In the genomic region with DNA sequence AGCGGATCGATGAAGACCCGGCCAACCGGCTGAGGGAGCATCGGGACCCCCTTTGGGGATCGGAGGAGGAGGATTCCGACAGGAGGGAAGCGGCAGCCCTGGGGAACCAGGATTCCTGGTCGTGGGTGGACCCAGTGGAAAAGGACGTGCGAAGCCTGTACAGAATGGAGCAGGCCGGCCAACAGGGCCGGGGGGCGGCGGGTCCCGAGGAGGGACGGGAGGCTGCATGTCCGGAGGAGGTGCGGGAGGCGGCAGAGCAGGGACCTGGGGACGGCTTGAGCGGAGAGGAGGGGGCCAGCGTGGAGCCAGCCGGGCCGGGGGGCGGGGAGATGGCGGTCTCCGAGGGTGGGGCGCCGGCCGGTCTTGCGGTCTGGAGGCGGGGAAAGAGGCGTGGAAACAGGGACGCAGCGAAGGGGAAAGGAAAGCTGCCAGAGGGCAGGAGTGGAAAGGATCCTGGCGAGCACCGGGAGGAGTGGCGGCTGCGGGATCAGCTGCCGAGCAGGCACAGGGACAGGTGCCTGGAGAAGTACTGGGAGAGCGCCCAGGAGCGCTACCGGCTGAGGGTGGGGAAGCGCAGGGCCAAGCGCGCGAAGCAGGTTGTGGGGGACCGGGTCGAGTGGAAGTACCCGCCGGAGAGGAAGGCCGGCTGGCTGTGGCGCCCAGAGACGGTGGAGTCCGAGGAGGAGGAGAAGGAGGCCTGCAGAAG, we compare ENCODE assay signal across 1 cellular context.
A peak's percentile ranks its signal among the peaks of the same experiment; 100 is the strongest.
TF ChIP-seq lines count a peak whose summit lies in the region.

A gene with protein sequence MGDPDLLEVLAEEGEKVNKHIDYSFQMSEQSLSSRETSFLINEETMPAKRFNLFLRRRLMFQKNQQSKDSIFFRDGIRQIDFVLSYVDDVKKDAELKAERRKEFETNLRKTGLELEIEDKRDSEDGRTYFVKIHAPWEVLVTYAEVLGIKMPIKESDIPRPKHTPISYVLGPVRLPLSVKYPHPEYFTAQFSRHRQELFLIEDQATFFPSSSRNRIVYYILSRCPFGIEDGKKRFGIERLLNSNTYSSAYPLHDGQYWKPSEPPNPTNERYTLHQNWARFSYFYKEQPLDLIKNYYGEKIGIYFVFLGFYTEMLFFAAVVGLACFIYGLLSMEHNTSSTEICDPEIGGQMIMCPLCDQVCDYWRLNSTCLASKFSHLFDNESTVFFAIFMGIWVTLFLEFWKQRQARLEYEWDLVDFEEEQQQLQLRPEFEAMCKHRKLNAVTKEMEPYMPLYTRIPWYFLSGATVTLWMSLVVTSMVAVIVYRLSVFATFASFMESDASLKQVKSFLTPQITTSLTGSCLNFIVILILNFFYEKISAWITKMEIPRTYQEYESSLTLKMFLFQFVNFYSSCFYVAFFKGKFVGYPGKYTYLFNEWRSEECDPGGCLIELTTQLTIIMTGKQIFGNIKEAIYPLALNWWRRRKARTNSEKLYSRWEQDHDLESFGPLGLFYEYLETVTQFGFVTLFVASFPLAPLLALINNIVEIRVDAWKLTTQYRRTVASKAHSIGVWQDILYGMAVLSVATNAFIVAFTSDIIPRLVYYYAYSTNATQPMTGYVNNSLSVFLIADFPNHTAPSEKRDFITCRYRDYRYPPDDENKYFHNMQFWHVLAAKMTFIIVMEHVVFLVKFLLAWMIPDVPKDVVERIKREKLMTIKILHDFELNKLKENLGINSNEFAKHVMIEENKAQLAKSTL (plus strand): TSS at position 444 of the 706 bp plus-strand sequence. CDS start 408 bp downstream, outside the sequence.

TF ChIP-seq in A549, 52 proteins besides CTCF, POLR2A, EP300 and RAD21 (continued from another document):
- TF ChIP-seq, protein P1, sequence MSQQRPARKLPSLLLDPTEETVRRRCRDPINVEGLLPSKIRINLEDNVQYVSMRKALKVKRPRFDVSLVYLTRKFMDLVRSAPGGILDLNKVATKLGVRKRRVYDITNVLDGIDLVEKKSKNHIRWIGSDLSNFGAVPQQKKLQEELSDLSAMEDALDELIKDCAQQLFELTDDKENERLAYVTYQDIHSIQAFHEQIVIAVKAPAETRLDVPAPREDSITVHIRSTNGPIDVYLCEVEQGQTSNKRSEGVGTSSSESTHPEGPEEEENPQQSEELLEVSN (IDR thresholded peaks at IDR 0.05; ENCODE audit: borderline replicate concordance, low read depth): 0 out of 2 replicates have a peak, but pooled peaks have one; percentile 65
